In the genomic region with DNA sequence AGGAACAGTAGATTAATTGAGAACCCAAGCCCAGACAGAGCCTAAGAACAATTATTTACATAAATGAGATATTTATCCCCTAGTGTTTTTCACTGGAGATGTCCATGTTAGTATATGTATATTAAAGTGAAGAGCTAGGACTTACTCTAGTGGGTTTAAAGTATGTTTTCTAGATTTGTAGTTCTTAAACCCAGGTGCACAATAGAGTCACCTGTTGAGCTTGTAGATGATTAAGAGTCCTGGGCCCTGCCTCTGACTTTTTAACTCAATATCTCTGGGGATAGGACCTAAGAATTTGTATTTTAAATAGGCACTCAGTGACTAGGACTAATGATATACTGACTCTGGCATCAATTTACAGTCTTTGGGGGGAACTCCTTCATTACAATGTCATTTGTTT, we compare ENCODE assay signal across 27 cellular contexts.
"Had no signal": no experiment of that assay in that cellular context is flagged by ENCODE, and none has a peak within 500 bp of the region (broad histone marks: within the 10 kb centered on the region; RNA-seq: fewer than 3 reads in every experiment).

No MANE protein-coding gene starts in this region.

- FAIRE-seq: urothelium cell line had no signal

- H3K4me1 ChIP-seq: stomach, suprapubic skin, testis, thyroid gland, tibial artery, tibial nerve, transverse colon, upper lobe of left lung, upper lobe of right lung, uterus, vagina had no signal

- DNase-seq: stimulated activated CD4-positive, alpha-beta T cell treated with anti-CD3 and anti-CD28 coated beads, Interleukin-2, amount 100 ng/mL, for 48 hours; stimulated activated CD4-positive, alpha-beta T cell treated with anti-CD3 and anti-CD28 coated beads, Interleukin-4, amount 100 ng/mL, for 1 hour; stimulated activated CD4-positive, alpha-beta T cell treated with anti-CD3 and anti-CD28 coated beads, Interleukin-4, amount 100 ng/mL, for 24 hours; stimulated activated CD4-positive, alpha-beta T cell treated with anti-CD3 and anti-CD28 coated beads, Interleukin-4, amount 100 ng/mL, for 4 hours; stimulated activated CD8-positive, alpha-beta memory T cell treated with anti-CD3 and anti-CD28 coated beads, Interleukin-4, amount 100 ng/mL, for 48 hours; stimulated activated naive B cell treated with anti-CD40 and anti-IgM and Interleukin-4, amounts not matched to agents 10 μg/mL and 1 μg/mL and 100 μg/mL, for 72 hours; stimulated activated naive CD4-positive, alpha-beta T cell; stimulated activated naive CD4-positive, alpha-beta T cell treated with Interleukin-2 at 50 U/mL for 16 hours; stimulated activated naive CD8-positive, alpha-beta T cell treated with anti-CD3 and anti-CD28 coated beads, Interleukin-15, amount 100 ng/mL, for 72 hours; stimulated activated naive CD8-positive, alpha-beta T cell treated with anti-CD3 and anti-CD28 coated beads, Interleukin-15, Interleukin-2, amounts not matched to agents 100 U/mL and 50 U/mL, for 24 hours; stomach; substantia nigra; testis; thyroid gland; tibial artery; transverse colon; trophoblast cell; upper lobe of left lung; upper lobe of right lung; uterus had no signal

- H3K36me3 ChIP-seq: stomach, suprapubic skin, thoracic aorta, thyroid gland, tibial artery, tibial nerve, transverse colon, upper lobe of left lung, upper lobe of right lung, uterus, vagina had no signal

- H3K27ac ChIP-seq: stomach, suprapubic skin, testis, thoracic aorta, thyroid gland, tibial artery, tibial nerve, transverse colon, upper lobe of left lung, upper lobe of right lung, uterus, vagina had no signal

- H3K9me3 ChIP-seq: stomach, suprapubic skin, testis, thoracic aorta, thyroid gland, tibial artery, tibial nerve, transverse colon, upper lobe of left lung, upper lobe of right lung, uterus, vagina had no signal

- ATAC-seq: stimulated activated effector memory CD8-positive, alpha-beta T cell treated with anti-CD3 and anti-CD28 coated beads, Interleukin-12 subunit alpha, Interleukin-12 subunit beta, amount 100 ng/mL, for 72 hours; stimulated activated memory B cell treated with anti-CD40 and anti-IgM and Interleukin-4, amounts not matched to agents 10 μg/mL and 1 μg/mL and 100 μg/mL, for 72 hours; stimulated activated naive B cell treated with anti-CD40 and anti-IgM and Interleukin-4, amounts not matched to agents 10 μg/mL and 1 μg/mL and 100 μg/mL, for 72 hours; stimulated activated naive CD8-positive, alpha-beta T cell treated with anti-CD3 and anti-CD28 coated beads, Interleukin-15, amount 100 ng/mL, for 72 hours; stimulated activated naive CD8-positive, alpha-beta T cell treated with anti-CD3 and anti-CD28 coated beads, Interleukin-15, Interleukin-2, amounts not matched to agents 100 U/mL and 50 U/mL, for 24 hours; upper lobe of right lung had no signal

- H3K4me3 ChIP-seq: stomach, suprapubic skin, testis, thoracic aorta, thyroid gland, tibial artery, tibial nerve, transverse colon, upper lobe of left lung, upper lobe of right lung, uterus, vagina had no signal

- H3K27me3 ChIP-seq: stomach, suprapubic skin, testis, thyroid gland, tibial artery, tibial nerve, transverse colon, upper lobe of left lung, upper lobe of right lung, uterus, vagina had no signal
